ENCODE assay signal across 8 cellular contexts in the genomic region with DNA sequence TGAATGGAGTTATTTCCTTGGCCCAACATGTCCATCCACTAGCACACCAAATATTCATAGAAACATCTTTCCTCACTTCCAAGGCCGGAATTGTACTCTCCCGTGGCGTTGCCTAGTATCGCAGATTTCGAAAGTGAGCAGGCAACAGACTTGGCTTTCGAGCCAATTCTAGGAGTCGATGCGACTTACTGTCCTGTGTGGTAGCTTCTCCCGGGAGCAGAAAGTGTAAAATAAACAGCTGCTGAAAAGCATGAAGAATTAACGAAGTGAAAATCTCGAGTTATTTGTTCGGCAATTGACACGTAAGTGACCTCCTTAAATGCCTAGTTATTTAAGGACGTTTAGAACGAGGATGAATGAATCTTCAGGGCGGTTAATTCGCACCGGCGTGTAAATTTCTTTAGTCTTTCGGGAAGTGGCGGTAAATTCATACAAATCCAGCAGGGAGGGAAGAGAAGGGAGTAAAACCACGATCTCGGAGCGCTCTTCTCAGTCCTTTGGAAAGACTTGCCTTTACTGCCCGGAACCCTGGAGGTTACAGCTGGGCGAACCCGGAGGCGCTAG. TPM values are rescaled to one million over a fixed set of nuclear protein-coding genes. Genes with fewer than 3 reads are reported as not detected.
DNase-seq lines count a peak whose midpoint lies in the region; ATAC-seq and TF ChIP-seq lines count a peak whose summit lies in the region.

No MANE protein-coding gene starts in this region.

- H3K27me3 Mint-ChIP-seq in activated CD8-positive, alpha-beta T cell treated with anti-CD3 and anti-CD28 coated beads, Interleukin-2, amount 10 ng/mL, durations not matched to agents 7 days and 5 days (ENCODE audit: low read depth): peaks cover 23% of the 10 kb centered on the region
- H3K27me3 Mint-ChIP-seq in nephron (ENCODE audit: low read depth): no peaks in the 10 kb centered on the region

- no peaks in the 10 kb centered on the region for H3K36me3 Mint-ChIP-seq in activated CD8-positive, alpha-beta T cell treated with anti-CD3 and anti-CD28 coated beads, Interleukin-2, amount 10 ng/mL, durations not matched to agents 7 days and 5 days (ENCODE audit: low read depth)
- H3K36me3 Mint-ChIP-seq in nephron (ENCODE audit: low read depth): no peaks in the 10 kb centered on the region

- TF ChIP-seq CTCF in fibroblast of villous mesenchyme (IDR thresholded peaks at IDR 0.05; ENCODE audit: insufficient read depth, low read depth, low read length): no peak
- TF ChIP-seq CTCF in nephron (IDR thresholded peaks at IDR 0.05; ENCODE audit: unreplicated experiment in 3 of 3): no peak

- ATAC-seq in activated CD8-positive, alpha-beta T cell treated with anti-CD3 and anti-CD28 coated beads, Interleukin-2, amount 10 ng/mL, durations not matched to agents 7 days and 5 days: peak; percentile 25
- ATAC-seq in HG02981 (IDR thresholded peaks at IDR 0.05; ENCODE audit: unreplicated experiment): no peak
- ATAC-seq in GM21619 (IDR thresholded peaks at IDR 0.05; ENCODE audit: unreplicated experiment): no peak

- H3K9me3 Mint-ChIP-seq in activated CD8-positive, alpha-beta T cell treated with anti-CD3 and anti-CD28 coated beads, Interleukin-2, amount 10 ng/mL, durations not matched to agents 7 days and 5 days (ENCODE audit: insufficient read depth): no peaks in the 10 kb centered on the region
- no peaks in the 10 kb centered on the region for H3K9me3 Mint-ChIP-seq in nephron

- peak overlapping the region; percentile 65 for H3K27ac Mint-ChIP-seq in activated CD8-positive, alpha-beta T cell treated with anti-CD3 and anti-CD28 coated beads, Interleukin-2, amount 10 ng/mL, durations not matched to agents 7 days and 5 days
- H3K27ac Mint-ChIP-seq in nephron: peak overlapping the region; percentile 69 to 80 (median 70)

- DNase-seq in NCI-H146 (lab: John Stamatoyannopoulos, UW) (peak; percentile 28), NCI-H146 treated with DMSO at 0.1 percent for 48 hours (lab: John Stamatoyannopoulos, UW; ENCODE audit: unreplicated experiment) (no peak), KG1 (lab: John Stamatoyannopoulos, UW) (peak; percentile 10), fibroblast of villous mesenchyme (ENCODE audit: low read depth) (peak; percentile 67)
- peak; percentile 39 for DNase-seq in activated CD8-positive, alpha-beta T cell treated with anti-CD3 and anti-CD28 coated beads, Interleukin-2, amount 10 ng/mL, durations not matched to agents 7 days and 5 days

- peak overlapping the region; percentile 91 for H3K4me3 Mint-ChIP-seq in activated CD8-positive, alpha-beta T cell treated with anti-CD3 and anti-CD28 coated beads, Interleukin-2, amount 10 ng/mL, durations not matched to agents 7 days and 5 days
- peak overlapping the region; percentile 88 to 91 (median 90) for H3K4me3 Mint-ChIP-seq in nephron

- peak overlapping the region; percentile 71 for H3K4me3 ChIP-seq in fibroblast of villous mesenchyme (ENCODE audit: low read depth, low read length)

- CTCF ChIA-PET in activated CD8-positive, alpha-beta T cell treated with anti-CD3 and anti-CD28 coated beads, Interleukin-2, amount 10 ng/mL, durations not matched to agents 7 days and 5 days (lab: Charles Lee): interaction anchor here (1.0 to 1.3 kb wide), 5 partner anchors 13 to 504 kb away, joined by 3 to 6 read pairs (median 4); partner anchors contain the start of gene RFK

- POLR2A ChIA-PET in activated CD8-positive, alpha-beta T cell treated with anti-CD3 and anti-CD28 coated beads, Interleukin-2, amount 10 ng/mL, durations not matched to agents 7 days and 5 days (lab: Charles Lee): interaction anchor here (1.0 to 1.2 kb wide), 3 partner anchors 10 to 504 kb away, joined by 3 read pairs; partner anchors contain the start of gene RFK

- peaks cover 35% of the 10 kb centered on the region for H3K4me1 Mint-ChIP-seq in activated CD8-positive, alpha-beta T cell treated with anti-CD3 and anti-CD28 coated beads, Interleukin-2, amount 10 ng/mL, durations not matched to agents 7 days and 5 days (ENCODE audit: low read depth)
- peaks cover 36% of the 10 kb centered on the region for H3K4me1 Mint-ChIP-seq in nephron

RNA-seq across cellular contexts. Expression of gene PCSK5, which starts 0.4 kb away (rescaled TPM):
- 1 to 10 TPM; 3.5 to 3.7 TPM for total RNA-seq in activated CD8-positive, alpha-beta T cell treated with anti-CD3 and anti-CD28 coated beads, Interleukin-2, amount 10 ng/mL, durations not matched to agents 7 days and 5 days
- total RNA-seq in fibroblast of villous mesenchyme: 1.7 and 2.3 TPM in 2 replicates
